39 cellular contexts compared by ENCODE assay signal in genomic region chr1:231751624-231751897, GRCh38.
"Had no signal": no experiment of that assay in that cellular context is flagged by ENCODE, and none has a peak within 500 bp of the region (broad histone marks: within the 10 kb centered on the region; RNA-seq: fewer than 3 reads in every experiment).

No MANE protein-coding gene starts in this region.

- H3K27ac ChIP-seq: ascending aorta, cardiac muscle cell, VCaP had no signal

- FAIRE-seq: bronchial epithelial cell had no signal

- H3K27me3 Mint-ChIP-seq: activated CD4-positive, alpha-beta memory T cell treated with anti-CD3 and anti-CD28 coated beads, Interleukin-2, amount 10 ng/mL, durations not matched to agents 7 days and 5 days; activated CD4-positive, alpha-beta T cell treated with anti-CD3 and anti-CD28 coated beads for 36 hours; activated CD4-positive, alpha-beta T cell treated with anti-CD3 and anti-CD28 coated beads, Interleukin-2, amount 10 ng/mL, durations not matched to agents 7 days and 5 days; activated CD8-positive, alpha-beta memory T cell treated with anti-CD3 and anti-CD28 coated beads, Interleukin-2, amount 10 ng/mL, durations not matched to agents 7 days and 5 days; activated naive CD4-positive, alpha-beta T cell treated with anti-CD3 and anti-CD28 coated beads, Interleukin-2, amount 10 ng/mL, durations not matched to agents 7 days and 5 days; activated naive CD4-positive, alpha-beta T cell treated with anti-CD3 and anti-CD28 coated beads, Interleukin-2, amount 50 U/mL, for 24 hours; activated naive CD8-positive, alpha-beta T cell; activated naive CD8-positive, alpha-beta T cell treated with anti-CD3 and anti-CD28 coated beads, Interleukin-2, amount 10 ng/mL, durations not matched to agents 7 days and 5 days; activated naive CD8-positive, alpha-beta T cell treated with anti-CD3 and anti-CD28 coated beads, Interleukin-2, amount 50 U/mL, for 24 hours; activated T-cell treated with anti-CD3 and anti-CD28 coated beads, Interleukin-2, amount 50 U/mL, for 24 hours; central memory CD8-positive, alpha-beta T cell had no signal

- H3K27ac Mint-ChIP-seq: activated CD4-positive, alpha-beta memory T cell treated with anti-CD3 and anti-CD28 coated beads, Interleukin-2, amount 10 ng/mL, durations not matched to agents 7 days and 5 days; activated CD4-positive, alpha-beta T cell treated with anti-CD3 and anti-CD28 coated beads for 36 hours; activated CD4-positive, alpha-beta T cell treated with anti-CD3 and anti-CD28 coated beads, Interleukin-2, amount 10 ng/mL, durations not matched to agents 7 days and 5 days; activated CD8-positive, alpha-beta memory T cell treated with anti-CD3 and anti-CD28 coated beads, Interleukin-2, amount 10 ng/mL, durations not matched to agents 7 days and 5 days; activated CD8-positive, alpha-beta T cell treated with anti-CD3 and anti-CD28 coated beads, Interleukin-2, amount 10 ng/mL, durations not matched to agents 7 days and 5 days; activated naive CD4-positive, alpha-beta T cell treated with anti-CD3 and anti-CD28 coated beads, Interleukin-2, amount 10 ng/mL, durations not matched to agents 7 days and 5 days; activated naive CD4-positive, alpha-beta T cell treated with anti-CD3 and anti-CD28 coated beads, Interleukin-2, amount 50 U/mL, for 24 hours; activated naive CD8-positive, alpha-beta T cell; activated naive CD8-positive, alpha-beta T cell treated with anti-CD3 and anti-CD28 coated beads, Interleukin-2, amount 10 ng/mL, durations not matched to agents 7 days and 5 days; activated naive CD8-positive, alpha-beta T cell treated with anti-CD3 and anti-CD28 coated beads, Interleukin-2, amount 50 U/mL, for 24 hours; activated T-cell treated with anti-CD3 and anti-CD28 coated beads, Interleukin-2, amount 50 U/mL, for 24 hours; activated T-helper 2 cell treated with anti-CD3 and anti-CD28 coated beads, Interferon-gamma antibody, Interleukin-2, Interleukin-4, amounts not matched to agents 10 μg/mL and 5 μg/mL and 100 μg/mL, durations not matched to agents 14 hours and 24 hours and 36 hours; brain; T-helper 1 cell treated with Interleukin-12 subunit alpha and Interleukin-12 subunit beta and Interleukin-4 antibody, amounts not matched to agents 30 μg/mL and 1 μg/mL, for 36 hours; T-helper 2 cell treated with Interferon-gamma antibody and Interleukin-4, amounts not matched to agents 5 μg/mL and 100 μg/mL, for 36 hours; WTC11 had no signal

- H3K4me1 Mint-ChIP-seq: activated CD4-positive, alpha-beta memory T cell treated with anti-CD3 and anti-CD28 coated beads, Interleukin-2, amount 10 ng/mL, durations not matched to agents 7 days and 5 days; activated CD4-positive, alpha-beta T cell treated with anti-CD3 and anti-CD28 coated beads for 36 hours; activated CD4-positive, alpha-beta T cell treated with anti-CD3 and anti-CD28 coated beads, Interleukin-2, amount 10 ng/mL, durations not matched to agents 7 days and 5 days; activated naive CD4-positive, alpha-beta T cell treated with anti-CD3 and anti-CD28 coated beads, Interleukin-2, amount 10 ng/mL, durations not matched to agents 7 days and 5 days; activated naive CD8-positive, alpha-beta T cell treated with anti-CD3 and anti-CD28 coated beads, Interleukin-2, amount 10 ng/mL, durations not matched to agents 7 days and 5 days; activated naive CD8-positive, alpha-beta T cell treated with anti-CD3 and anti-CD28 coated beads, Interleukin-2, amount 50 U/mL, for 24 hours; central memory CD8-positive, alpha-beta T cell; WTC11 had no signal

- H3K36me3 ChIP-seq: cardiac muscle cell had no signal

- H3K4me1 ChIP-seq: ascending aorta had no signal

- H3K9me3 Mint-ChIP-seq: central memory CD8-positive, alpha-beta T cell had no signal

- H3K27me3 ChIP-seq: ascending aorta, cardiac muscle cell had no signal

- H3K4me3 ChIP-seq: ascending aorta, cardiac muscle cell had no signal

- H3K4me3 Mint-ChIP-seq: activated CD4-positive, alpha-beta memory T cell treated with anti-CD3 and anti-CD28 coated beads, Interleukin-2, amount 10 ng/mL, durations not matched to agents 7 days and 5 days; activated CD4-positive, alpha-beta T cell treated with anti-CD3 and anti-CD28 coated beads for 36 hours; activated CD4-positive, alpha-beta T cell treated with anti-CD3 and anti-CD28 coated beads, Interleukin-2, amount 10 ng/mL, durations not matched to agents 7 days and 5 days; activated CD8-positive, alpha-beta memory T cell treated with anti-CD3 and anti-CD28 coated beads, Interleukin-2, amount 10 ng/mL, durations not matched to agents 7 days and 5 days; activated CD8-positive, alpha-beta T cell treated with anti-CD3 and anti-CD28 coated beads, Interleukin-2, amount 10 ng/mL, durations not matched to agents 7 days and 5 days; activated naive CD4-positive, alpha-beta T cell treated with anti-CD3 and anti-CD28 coated beads, Interleukin-2, amount 10 ng/mL, durations not matched to agents 7 days and 5 days; activated naive CD4-positive, alpha-beta T cell treated with anti-CD3 and anti-CD28 coated beads, Interleukin-2, amount 50 U/mL, for 24 hours; activated naive CD8-positive, alpha-beta T cell; activated naive CD8-positive, alpha-beta T cell treated with anti-CD3 and anti-CD28 coated beads, Interleukin-2, amount 10 ng/mL, durations not matched to agents 7 days and 5 days; activated naive CD8-positive, alpha-beta T cell treated with anti-CD3 and anti-CD28 coated beads, Interleukin-2, amount 50 U/mL, for 24 hours; activated T-cell treated with anti-CD3 and anti-CD28 coated beads, Interleukin-2, amount 50 U/mL, for 24 hours; brain; central memory CD8-positive, alpha-beta T cell; T-helper 1 cell treated with Interleukin-12 subunit alpha and Interleukin-12 subunit beta and Interleukin-4 antibody, amounts not matched to agents 30 μg/mL and 1 μg/mL, for 36 hours; T-helper 2 cell treated with Interferon-gamma antibody and Interleukin-4, amounts not matched to agents 5 μg/mL and 100 μg/mL, for 36 hours; WTC11 had no signal

- DNase-seq: activated CD4-positive, alpha-beta memory T cell treated with anti-CD3 and anti-CD28 coated beads, Interleukin-2, amount 10 ng/mL, durations not matched to agents 7 days and 5 days; activated CD4-positive, alpha-beta T cell treated with anti-CD3 and anti-CD28 coated beads for 1 hour; activated CD4-positive, alpha-beta T cell treated with anti-CD3 and anti-CD28 coated beads for 36 hours; activated CD4-positive, alpha-beta T cell treated with anti-CD3 and anti-CD28 coated beads for 48 hours; activated CD4-positive, alpha-beta T cell treated with anti-CD3 and anti-CD28 coated beads, Interleukin-2, amount 10 ng/mL, durations not matched to agents 7 days and 5 days; activated CD4-positive, alpha-beta T cell treated with anti-CD3 and anti-CD28 coated beads, Interleukin-2, amount 50 U/mL, for 48 hours; activated CD4-positive, CD25-positive, alpha-beta regulatory T cell; activated CD8-positive, alpha-beta memory T cell treated with anti-CD3 and anti-CD28 coated beads for 24 hours; activated CD8-positive, alpha-beta memory T cell treated with anti-CD3 and anti-CD28 coated beads, Interleukin-2, amount 10 ng/mL, durations not matched to agents 7 days and 5 days; activated CD8-positive, alpha-beta memory T cell treated with anti-CD3 and anti-CD28 coated beads, Interleukin-2, amount 50 U/mL, for 48 hours; activated CD8-positive, alpha-beta T cell treated with anti-CD3 and anti-CD28 coated beads, Interleukin-2, amount 10 ng/mL, durations not matched to agents 7 days and 5 days; activated effector memory CD4-positive, alpha-beta T cell treated with Interleukin-2 at 50 U/mL for 16 hours; activated gamma-delta T cell; activated naive CD4-positive, alpha-beta T cell treated with anti-CD3 and anti-CD28 coated beads, Interleukin-2, amount 10 ng/mL, durations not matched to agents 7 days and 5 days; activated naive CD4-positive, alpha-beta T cell treated with Interleukin-2 at 50 U/mL for 16 hours; activated naive CD8-positive, alpha-beta T cell treated with anti-CD3 and anti-CD28 coated beads, Interleukin-2, amount 10 ng/mL, durations not matched to agents 7 days and 5 days; activated naive CD8-positive, alpha-beta T cell treated with anti-CD3 and anti-CD28 coated beads, Interleukin-2, amount 50 U/mL, for 24 hours; activated T-cell treated with anti-CD3 and anti-CD28 coated beads, Interleukin-2, amount 50 U/mL, for 24 hours; activated T-cell treated with anti-CD3 and anti-CD28 coated beads, Interleukin-2, amount 50 U/mL, for 48 hours; amygdala; anterior cingulate cortex; caudate nucleus; cerebellar nuclear complex; T-helper 1 cell; T-helper 2 cell; T-helper 9 cell had no signal

- ATAC-seq: activated CD4-positive, alpha-beta T cell treated with anti-CD3 and anti-CD28 coated beads for 36 hours; activated CD4-positive, CD25-positive, alpha-beta regulatory T cell treated with anti-CD3 and anti-CD28 coated beads, Interleukin-2, amount 50 U/mL, for 24 hours; activated CD8-positive, alpha-beta memory T cell treated with anti-CD3 and anti-CD28 coated beads, Interleukin-2, amount 10 ng/mL, durations not matched to agents 7 days and 5 days; activated CD8-positive, alpha-beta T cell treated with anti-CD3 and anti-CD28 coated beads, Interleukin-2, amount 10 ng/mL, durations not matched to agents 7 days and 5 days; activated naive CD8-positive, alpha-beta T cell treated with anti-CD3 and anti-CD28 coated beads, Interleukin-2, amount 50 U/mL, for 24 hours; WTC11 had no signal
